ENCODE assay signal across 8 cellular contexts in the genomic region with DNA sequence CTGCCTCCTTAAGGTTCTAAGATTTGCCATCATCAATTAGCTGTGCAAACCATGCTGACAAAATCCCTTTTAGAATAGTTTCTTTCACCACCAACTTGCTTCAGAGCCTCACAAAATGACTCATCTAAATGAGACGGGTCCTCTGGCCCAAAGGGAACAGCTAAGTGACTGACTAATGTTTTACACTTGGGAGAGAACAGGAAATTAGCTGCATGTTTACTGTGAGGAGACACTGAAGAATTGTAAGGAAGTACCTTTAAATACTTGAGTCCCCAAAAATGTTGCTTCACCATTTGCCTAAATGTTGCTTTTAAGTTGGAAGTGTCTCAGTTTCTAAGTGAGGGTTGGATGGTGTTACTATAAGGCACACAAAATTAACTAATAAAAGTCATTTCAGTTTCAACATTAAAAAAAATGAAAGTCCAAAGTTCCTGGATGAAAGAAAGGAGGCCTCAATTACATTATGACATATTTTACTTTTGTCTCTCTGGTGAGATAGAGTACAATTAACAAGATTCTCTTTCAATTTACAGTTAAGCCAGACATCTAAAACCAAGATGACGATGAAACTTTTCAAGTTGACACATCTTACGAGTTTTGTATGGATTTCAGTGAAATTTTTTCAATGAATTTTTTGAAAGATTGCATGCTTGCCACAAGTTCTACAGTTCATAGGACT.
DNase-seq lines count a peak whose midpoint lies in the region; ATAC-seq and FAIRE-seq lines count a peak whose summit lies in the region.

No MANE protein-coding gene starts in this region.

- H3K4me3 ChIP-seq in small intestine (ENCODE audit: low read depth in 1 of 2, low read length in 2 of 2), result no peak overlapping the region

- no peak for FAIRE-seq in small intestine (lab: Jason Lieb, UNC)

- H3K4me1 ChIP-seq in small intestine (ENCODE audit: control insufficient read depth in 2 of 2, insufficient read depth in 1 of 2, low read depth in 1 of 2, low read length in 1 of 2), result no peaks in the 10 kb centered on the region

- H3K27ac ChIP-seq in small intestine (ENCODE audit: low read depth in 1 of 2, low read length in 1 of 2), result no peak overlapping the region

- no peaks in the 10 kb centered on the region for H3K9me3 ChIP-seq in small intestine (ENCODE audit: control insufficient read depth, low read depth)

- 57 to 63% (median 60%) methylated on average over 3 of the region's 3 CpGs for WGBS in small intestine, 3 donors

- ATAC-seq in GM18499 (IDR thresholded peaks at IDR 0.05; ENCODE audit: insufficient read depth, unreplicated experiment), result peak; percentile 78
- ATAC-seq in HG02678 (IDR thresholded peaks at IDR 0.05; ENCODE audit: unreplicated experiment), result peak; percentile 55

- H3K27me3 ChIP-seq in small intestine (ENCODE audit: control insufficient read depth in 2 of 2, insufficient read depth in 2 of 2, low read length in 2 of 2), result no peaks in the 10 kb centered on the region

- peak; percentile 95 for DNase-seq in SIG-M5 (lab: John Stamatoyannopoulos, UW)
- peak; percentile 54 for DNase-seq in hepatic stellate cell (ENCODE audit: low spot score)
- DNase-seq in SK-N-DZ (ENCODE audit: low spot score), result no peak
- no peak for DNase-seq in cerebellar cortex (ENCODE audit: low spot score)
- no peak for DNase-seq in small intestine
- no peak for DNase-seq in NCI-H2196 (lab: John Stamatoyannopoulos, UW; ENCODE audit: unreplicated experiment)

- no peaks in the 10 kb centered on the region for H3K36me3 ChIP-seq in small intestine (ENCODE audit: control insufficient read depth in 2 of 2, insufficient read depth in 2 of 2, low read length in 2 of 2)

Comparison
In these comparisons a context has a peak if more than half of its experiments do, and no peak if none do; other contexts are left out.
1. DNase-seq: peak in SIG-M5 (single experiment) and hepatic stellate cell (single experiment); none in SK-N-DZ (single experiment), cerebellar cortex (single experiment), small intestine (single experiment) and NCI-H2196 (single experiment).